Comparison of ENCODE assay signal across 8 cellular contexts in the genomic region with DNA sequence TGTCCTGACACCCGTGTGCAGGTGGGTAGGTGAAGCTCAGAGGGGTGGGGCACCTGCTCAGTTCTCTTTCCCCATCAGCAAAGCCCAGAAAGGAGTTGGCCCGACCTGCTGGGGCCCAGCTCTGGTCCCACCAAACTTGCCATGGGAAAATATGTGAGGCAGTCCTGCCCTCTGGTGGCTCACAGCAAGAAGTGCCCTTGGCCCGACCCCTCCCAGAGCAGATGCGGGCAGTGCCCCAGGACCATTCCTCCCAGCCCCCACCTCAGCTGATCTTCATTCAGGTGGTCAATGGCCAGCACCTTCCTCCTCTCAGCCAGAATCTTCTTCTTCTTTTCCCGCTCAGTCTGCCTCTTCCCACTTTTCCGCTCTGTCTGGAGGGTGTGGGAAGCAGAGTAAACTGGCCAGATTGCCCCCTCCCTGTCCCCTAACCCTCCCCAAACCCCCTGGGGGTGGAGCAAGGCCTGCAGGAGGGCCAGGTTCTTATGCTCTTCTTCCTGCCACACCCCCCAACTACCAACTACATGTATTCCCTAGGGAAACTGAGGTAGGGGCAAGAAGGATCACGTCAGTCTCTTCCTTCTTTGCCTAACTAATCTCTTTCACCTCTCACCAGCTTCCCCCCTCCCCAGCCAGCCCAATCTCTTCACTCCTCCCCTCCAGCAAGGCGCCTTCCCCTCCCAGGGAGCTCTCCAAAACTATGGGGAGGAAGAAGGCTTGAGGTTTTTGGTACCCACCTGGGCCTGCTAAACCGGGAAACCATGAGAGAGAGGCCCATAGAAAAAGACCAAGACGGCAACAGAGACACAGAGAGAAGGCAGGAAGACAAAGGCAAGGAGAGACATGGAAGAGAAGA. TPM values are rescaled to one million over a fixed set of nuclear protein-coding genes. Genes with fewer than 3 reads are reported as not detected.
DNase-seq lines count a peak whose midpoint lies in the region; ATAC-seq and TF ChIP-seq lines count a peak whose summit lies in the region.

No MANE protein-coding gene starts in this region.

- peaks cover 3% of the 10 kb centered on the region for H3K27me3 Mint-ChIP-seq in activated CD8-positive, alpha-beta T cell treated with anti-CD3 and anti-CD28 coated beads for 36 hours
- peaks cover 10% of the 10 kb centered on the region for H3K27me3 Mint-ChIP-seq in glutamatergic neuron (ENCODE audit: unreplicated experiment)

- no peak overlapping the region for H3K4me3 ChIP-seq in MG63

- POLR2A ChIA-PET in activated CD8-positive, alpha-beta T cell treated with anti-CD3 and anti-CD28 coated beads for 36 hours (lab: Charles Lee), result no interaction called here

- no peak overlapping the region for H3K27ac Mint-ChIP-seq in activated CD8-positive, alpha-beta T cell treated with anti-CD3 and anti-CD28 coated beads for 36 hours
- H3K27ac Mint-ChIP-seq in glutamatergic neuron (ENCODE audit: unreplicated experiment), result no peak overlapping the region

- ATAC-seq in activated CD8-positive, alpha-beta T cell treated with anti-CD3 and anti-CD28 coated beads for 36 hours, result peak; percentile 82
- ATAC-seq in HG02938 (IDR thresholded peaks at IDR 0.05; ENCODE audit: unreplicated experiment), result no peak

- H3K4me1 Mint-ChIP-seq in activated CD8-positive, alpha-beta T cell treated with anti-CD3 and anti-CD28 coated beads for 36 hours (ENCODE audit: low read depth), result no peaks in the 10 kb centered on the region
- peaks cover 3% of the 10 kb centered on the region for H3K4me1 Mint-ChIP-seq in glutamatergic neuron (ENCODE audit: low read depth, unreplicated experiment)

- H3K36me3 Mint-ChIP-seq in activated CD8-positive, alpha-beta T cell treated with anti-CD3 and anti-CD28 coated beads for 36 hours (ENCODE audit: low read depth), result no peaks in the 10 kb centered on the region
- H3K36me3 Mint-ChIP-seq in glutamatergic neuron (ENCODE audit: unreplicated experiment), result no peaks in the 10 kb centered on the region

- intact Hi-C loops in activated CD8-positive, alpha-beta T cell treated with anti-CD3 and anti-CD28 coated beads for 36 hours (cut with micrococcal nuclease), result loop anchor here (5.0 kb wide), 1 partner anchor 110 kb away; no protein-coding TSS in a partner anchor

- peak; percentile 70 for TF ChIP-seq CTCF in activated CD8-positive, alpha-beta T cell treated with anti-CD3 and anti-CD28 coated beads for 36 hours (IDR thresholded peaks at IDR 0.05)
- TF ChIP-seq CTCF in glutamatergic neuron (IDR thresholded peaks at IDR 0.05; ENCODE audit: partially characterized antibody, unreplicated experiment), result peak; percentile 90

- no peaks in the 10 kb centered on the region for H3K36me3 ChIP-seq in MG63

- CTCF ChIA-PET in activated CD8-positive, alpha-beta T cell treated with anti-CD3 and anti-CD28 coated beads for 36 hours (lab: Charles Lee), result interaction anchor here (0.6 to 3.7 kb wide), 16 partner anchors 12 to 135 kb away, joined by 3 to 29 read pairs (median 3); a partner anchor contains a TSS

- H3K27me3 ChIP-seq in MG63, result 0 out of 2 replicates have a peak, but pooled peaks cover under 1% of the 10 kb centered on the region

- H3K9me3 ChIP-seq in MG63, result no peaks in the 10 kb centered on the region

- no peak overlapping the region for H3K4me3 Mint-ChIP-seq in activated CD8-positive, alpha-beta T cell treated with anti-CD3 and anti-CD28 coated beads for 36 hours
- no peak overlapping the region for H3K4me3 Mint-ChIP-seq in glutamatergic neuron (ENCODE audit: unreplicated experiment)

- H3K9me3 Mint-ChIP-seq in activated CD8-positive, alpha-beta T cell treated with anti-CD3 and anti-CD28 coated beads for 36 hours, result no peaks in the 10 kb centered on the region
- peaks cover 1% of the 10 kb centered on the region for H3K9me3 Mint-ChIP-seq in glutamatergic neuron (ENCODE audit: unreplicated experiment)

- DNase-seq in activated T-cell treated with anti-CD3 and anti-CD28 coated beads for 48 hours (ENCODE audit: low read depth) (peak; percentile 23), activated T-cell treated with anti-CD3 and anti-CD28 coated beads for 4 hours (no peak), MG63 (peak; percentile 59), glutamatergic neuron (peak; percentile 66), retina (peak; percentile 62), activated gamma-delta T cell (lab: John Stamatoyannopoulos, UW) (no peak)
- peak; percentile 51 for DNase-seq in activated CD8-positive, alpha-beta T cell treated with anti-CD3 and anti-CD28 coated beads for 36 hours

RNA-seq across cellular contexts. Expression of a gene that starts 15.6 kb away (rescaled TPM):
- not detected in 2 replicates for total RNA-seq in MG63 (2014; rRNA removed; shearing (Covaris generic); ENCODE audit: low replicate concordance)
- not detected for total RNA-seq in activated CD8-positive, alpha-beta T cell treated with anti-CD3 and anti-CD28 coated beads for 36 hours
- not detected for total RNA-seq in glutamatergic neuron (ENCODE audit: unreplicated experiment)

RNA-seq across cellular contexts. Expression of a gene that starts 37.2 kb away (rescaled TPM):
- total RNA-seq in MG63 (2014; rRNA removed; shearing (Covaris generic); ENCODE audit: low replicate concordance), result not detected in 2 replicates
- not detected for total RNA-seq in activated CD8-positive, alpha-beta T cell treated with anti-CD3 and anti-CD28 coated beads for 36 hours
- 0.25 TPM for total RNA-seq in glutamatergic neuron (ENCODE audit: unreplicated experiment)

RNA-seq across cellular contexts. Expression of a gene that starts 59.7 kb away (rescaled TPM):
- not detected in 2 replicates for total RNA-seq in MG63 (2014; rRNA removed; shearing (Covaris generic); ENCODE audit: low replicate concordance)
- total RNA-seq in activated CD8-positive, alpha-beta T cell treated with anti-CD3 and anti-CD28 coated beads for 36 hours, result not detected
- 4.1 TPM for total RNA-seq in glutamatergic neuron (ENCODE audit: unreplicated experiment)

Comparison
In these comparisons a context has a peak if more than half of its experiments do, and no peak if none do; other contexts are left out.
1. DNase-seq: peak in activated T-cell treated with anti-CD3 and anti-CD28 coated beads for 48 hours (single experiment), MG63 (single experiment), activated CD8-positive, alpha-beta T cell treated with anti-CD3 and anti-CD28 coated beads for 36 hours (single experiment), glutamatergic neuron (single experiment) and retina (single experiment); none in activated T-cell treated with anti-CD3 and anti-CD28 coated beads for 4 hours (single experiment) and activated gamma-delta T cell (single experiment).